Comparison of ENCODE assay signal across 1 cellular context in the genomic region with DNA sequence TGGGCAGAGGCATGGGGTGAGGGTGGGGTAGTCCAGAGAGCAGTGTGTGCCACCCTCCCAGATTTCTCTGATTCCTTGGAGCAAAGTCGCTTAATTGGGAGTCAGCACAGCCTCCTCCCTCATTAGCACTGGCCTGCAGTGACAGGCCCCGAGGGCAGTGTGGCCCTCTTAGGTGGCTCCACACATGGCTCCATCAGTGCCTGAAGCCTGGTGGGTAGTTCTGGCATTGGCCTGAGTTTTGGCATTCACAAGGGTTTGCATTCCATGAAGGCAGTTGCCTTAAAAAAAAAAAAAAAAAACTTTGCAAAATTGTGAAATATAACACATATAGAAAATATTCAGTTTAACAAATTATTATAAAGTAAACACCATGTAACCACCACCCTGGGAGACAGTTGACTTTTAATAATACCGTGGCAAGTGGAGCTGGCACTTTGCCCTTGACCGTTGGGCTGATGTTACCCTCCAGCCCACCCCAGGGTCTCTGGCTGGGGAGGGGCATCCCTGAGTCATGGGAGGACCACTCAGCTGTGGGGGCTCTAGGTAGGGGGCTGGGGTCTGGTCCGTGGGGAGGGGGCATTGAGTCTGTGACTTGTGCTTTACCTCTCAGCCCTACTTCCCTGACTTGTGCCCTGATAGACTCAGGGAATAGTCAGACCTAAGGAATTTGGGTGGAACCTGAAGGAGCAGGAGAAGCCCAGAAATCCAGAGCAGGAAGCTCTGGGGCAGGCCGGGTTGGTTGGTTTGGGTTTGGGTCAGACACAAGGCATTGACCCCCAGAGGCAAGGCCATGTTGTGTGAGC.
TF ChIP-seq lines count a peak whose summit lies in the region.

No MANE protein-coding gene starts in this region.

TF ChIP-seq in IMR-90, 13 proteins besides CTCF, POLR2A, EP300 and RAD21:
- no peak for TF ChIP-seq RCOR1 (IDR thresholded peaks at IDR 0.05; ENCODE audit: insufficient replicate concordance, low read length)
- TF ChIP-seq, protein P1, sequence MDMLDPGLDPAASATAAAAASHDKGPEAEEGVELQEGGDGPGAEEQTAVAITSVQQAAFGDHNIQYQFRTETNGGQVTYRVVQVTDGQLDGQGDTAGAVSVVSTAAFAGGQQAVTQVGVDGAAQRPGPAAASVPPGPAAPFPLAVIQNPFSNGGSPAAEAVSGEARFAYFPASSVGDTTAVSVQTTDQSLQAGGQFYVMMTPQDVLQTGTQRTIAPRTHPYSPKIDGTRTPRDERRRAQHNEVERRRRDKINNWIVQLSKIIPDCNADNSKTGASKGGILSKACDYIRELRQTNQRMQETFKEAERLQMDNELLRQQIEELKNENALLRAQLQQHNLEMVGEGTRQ (IDR thresholded peaks at IDR 0.05; ENCODE audit: low read depth, low read length), result no peak
- no peak for TF ChIP-seq CEBPB (IDR thresholded peaks at IDR 0.05; ENCODE audit: low read depth, low read length)
- TF ChIP-seq MAFK (IDR thresholded peaks at IDR 0.05; ENCODE audit: low read depth, low read length), result no peak
- no peak for TF ChIP-seq CHD1 (IDR thresholded peaks at IDR 0.05; ENCODE audit: low read depth, low read length)
- no peak for TF ChIP-seq MAZ (IDR thresholded peaks at IDR 0.05; ENCODE audit: borderline replicate concordance, low read depth, low read length)
- no peak for TF ChIP-seq SMC3 (IDR thresholded peaks at IDR 0.05; ENCODE audit: low read depth, low read length)
- TF ChIP-seq RFX5 (IDR thresholded peaks at IDR 0.05; ENCODE audit: low read depth, low read length), result no peak
- no peak for TF ChIP-seq FOS (IDR thresholded peaks at IDR 0.05; ENCODE audit: low read depth, low read length)
- TF ChIP-seq, protein P2, sequence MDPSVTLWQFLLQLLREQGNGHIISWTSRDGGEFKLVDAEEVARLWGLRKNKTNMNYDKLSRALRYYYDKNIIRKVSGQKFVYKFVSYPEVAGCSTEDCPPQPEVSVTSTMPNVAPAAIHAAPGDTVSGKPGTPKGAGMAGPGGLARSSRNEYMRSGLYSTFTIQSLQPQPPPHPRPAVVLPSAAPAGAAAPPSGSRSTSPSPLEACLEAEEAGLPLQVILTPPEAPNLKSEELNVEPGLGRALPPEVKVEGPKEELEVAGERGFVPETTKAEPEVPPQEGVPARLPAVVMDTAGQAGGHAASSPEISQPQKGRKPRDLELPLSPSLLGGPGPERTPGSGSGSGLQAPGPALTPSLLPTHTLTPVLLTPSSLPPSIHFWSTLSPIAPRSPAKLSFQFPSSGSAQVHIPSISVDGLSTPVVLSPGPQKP (IDR thresholded peaks at IDR 0.05; ENCODE audit: borderline replicate concordance, low read depth, low read length), result no peak
- no peak for TF ChIP-seq NFE2L2 (IDR thresholded peaks at IDR 0.05; ENCODE audit: low read depth, low read length)
